Comparison of ENCODE assay signal across 1 cellular context in genomic region chr12:110555509-110556406, GRCh38.
TF ChIP-seq lines count a peak whose summit lies in the region.

No MANE protein-coding gene starts in this region.

TF ChIP-seq in K562, 482 proteins besides CTCF, POLR2A, EP300 and RAD21:
- TF ChIP-seq FOXA1 (IDR thresholded peaks at IDR 0.05; ENCODE audit: borderline replicate concordance) (no peak), DNMT1 (IDR thresholded peaks at IDR 0.05) (no peak), KLF10 (CRISPR knock-in tag; IDR thresholded peaks at IDR 0.05) (no peak), RBM25 (IDR thresholded peaks at IDR 0.05; ENCODE audit: low read depth, low read length, severe bottlenecking) (no peak), PBX2 (CRISPR knock-in tag; IDR thresholded peaks at IDR 0.05; ENCODE audit: low read depth) (no peak), PBX2 (tag; conservative IDR thresholded peaks at IDR 0.05; ENCODE audit: low read depth) (peak; percentile 44), ZNF609 (CRISPR knock-in tag; IDR thresholded peaks at IDR 0.05; ENCODE audit: borderline replicate concordance) (no peak), PRPF4 (IDR thresholded peaks at IDR 0.05; ENCODE audit: insufficient read depth, low read depth, low read length, poor library complexity, severe bottlenecking) (no peak), MEIS2 (IDR thresholded peaks at IDR 0.05; ENCODE audit: partially characterized antibody) (peak; percentile 36), COPS2 (conservative IDR thresholded peaks at IDR 0.05) (no peak)
